Comparison of ENCODE assay signal across 8 cellular contexts in the genomic region with DNA sequence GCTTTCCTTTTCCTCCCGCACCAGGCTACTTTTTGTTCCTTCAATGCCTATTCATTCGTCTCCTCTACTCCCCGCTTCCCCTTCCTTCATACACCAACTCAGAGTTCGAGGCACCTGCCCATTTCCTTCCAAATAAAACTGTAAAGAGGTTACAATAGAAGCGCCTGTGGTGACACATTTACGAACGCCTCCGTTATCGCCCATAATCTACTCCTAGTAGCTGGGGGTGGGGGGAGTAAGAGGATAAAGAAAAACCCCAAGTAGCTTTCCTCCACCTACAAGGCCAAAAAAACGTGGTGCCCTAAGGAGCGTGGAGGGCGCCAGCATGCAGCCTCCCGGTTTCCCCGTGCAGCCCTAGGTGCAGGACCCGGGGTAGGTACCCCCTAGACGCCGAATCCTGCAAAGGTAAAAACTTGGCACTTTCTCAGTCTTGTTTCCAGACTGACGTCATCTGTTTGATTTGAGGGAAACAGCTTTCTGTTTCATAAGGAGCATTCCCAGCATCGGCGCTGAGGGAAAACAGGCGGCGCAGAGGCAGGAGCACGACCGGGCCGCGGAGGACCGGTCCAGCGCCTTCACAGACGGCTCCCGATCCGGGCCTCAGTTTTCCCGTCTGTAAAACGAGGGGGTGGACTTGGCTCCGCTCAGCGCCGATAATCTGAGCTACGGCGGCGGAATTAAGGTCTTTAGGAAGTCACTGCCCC. TPM values are rescaled to one million over a fixed set of nuclear protein-coding genes. Genes with fewer than 3 reads are reported as not detected.
A peak's percentile ranks its signal among the peaks of the same experiment; 100 is the strongest.
DNase-seq lines count a peak whose midpoint lies in the region; ATAC-seq, FAIRE-seq and TF ChIP-seq lines count a peak whose summit lies in the region.

No MANE protein-coding gene starts in this region.

- TF ChIP-seq RAD21 in HepG2 (CRISPR knock-in tag; IDR thresholded peaks at IDR 0.05): no peak

- H3K4me3 ChIP-seq in WI38 (ENCODE audit: low read depth, low read length): peak overlapping the region; percentile 100
- peak overlapping the region; percentile 87 for H3K4me3 ChIP-seq in coronary artery
- H3K4me3 ChIP-seq in HepG2 (replicated peaks in 1 of 3; ENCODE audit: insufficient read depth in 1 of 3, low read depth in 2 of 3, low read length in 3 of 3): peak overlapping the region; percentile 82 to 93 (median 86)

- POLR2A ChIA-PET in HepG2 (lab: Yijun Ruan, JAX): interaction anchor here (0.7 to 3.0 kb wide), 15 partner anchors 9 to 1511 kb away, joined by 3 to 22 read pairs (median 6); partner anchors contain the start of genes CCAR1, EIF4EBP2, SAR1A and TYSND1

- H3K36me3 ChIP-seq in KOPT-K1 (ENCODE audit: insufficient read depth, low read length) (peaks cover 36% of the 10 kb centered on the region), HepG2 (replicated peaks in 1 of 2; ENCODE audit: control insufficient read depth in 1 of 2, insufficient read depth in 2 of 2, low read length in 2 of 2) (peaks cover 0 to 14% of the 10 kb centered on the region in 2 experiments; a peak in 4 of 5 replicates)

- TF ChIP-seq CTCF in WI38 (IDR thresholded peaks at IDR 0.05; ENCODE audit: low read depth, low read length) (no peak), coronary artery (IDR thresholded peaks at IDR 0.05) (no peak), HepG2 (CRISPR knock-in tag; IDR thresholded peaks at IDR 0.05) (no peak)

- H3K4me2 ChIP-seq in HepG2 (ENCODE audit: low read depth, low read length): peak overlapping the region; percentile 89

- WGBS in HepG2 (ENCODE audit: low lambda C conversion rate): under 1% methylated on average over 36 of the region's 39 CpGs

- peaks cover 50% of the 10 kb centered on the region for H3K79me2 ChIP-seq in HepG2 (ENCODE audit: insufficient read depth, low read length)

- intact Hi-C loops in HepG2 (cut with micrococcal nuclease; ENCODE audit: unreplicated experiment): no loop called here

- peak overlapping the region; percentile 92 for H3K9ac ChIP-seq in HepG2 (ENCODE audit: insufficient read depth, low read depth, low read length)

- in situ Hi-C loops in HepG2 (cut with HindIII; ENCODE audit: extremely low pct_ligation_motif_present, low pct_unique_long_range_greater_than_20kb): no loop called here

- H3K4me1 ChIP-seq in HepG2 (ENCODE audit: insufficient read depth, low read length): peaks cover 68% of the 10 kb centered on the region

- FAIRE-seq in HepG2 (lab: Jason Lieb, UNC): no peak

- H3K27ac ChIP-seq in KOPT-K1 (ENCODE audit: low read depth, low read length, poor library complexity, severe bottlenecking) (peak overlapping the region; percentile 74), coronary artery (peak overlapping the region; percentile 39 to 85), HepG2 (ENCODE audit: extremely low read length, insufficient read depth, low read length) (peak overlapping the region; percentile 92)

- H3K27me3 ChIP-seq in HepG2 (ENCODE audit: control insufficient read depth in 1 of 2, insufficient read depth in 2 of 2, low read length in 2 of 2): no peaks in the 10 kb centered on the region; a peak in 1 of 5 replicates

- TF ChIP-seq EP300 in HepG2 (IDR thresholded peaks at IDR 0.05; ENCODE audit: low read depth in 2 of 2, low read length in 2 of 2) (no peak), HepG2 (CRISPR knock-in tag; IDR thresholded peaks at IDR 0.05; ENCODE audit: borderline replicate concordance) (no peak)

- CTCF ChIA-PET in HepG2 (lab: Yijun Ruan, JAX; ENCODE audit: low intra/inter-chr PET ratio, low total read pairs): no interaction called here

- H3K9me3 ChIP-seq in KOPT-K1 (ENCODE audit: insufficient read depth, low read length, poor library complexity, severe bottlenecking): no peaks in the 10 kb centered on the region
- H3K9me3 ChIP-seq in HepG2 (ENCODE audit: low read length): no peaks in the 10 kb centered on the region

- peaks cover 7% of the 10 kb centered on the region; the same call in 1 of the 2 replicates for H4K20me1 ChIP-seq in HepG2 (ENCODE audit: insufficient read depth, low read length)

- ATAC-seq in HepG2: peak; percentile 50

- no peak overlapping the region for H2AFZ ChIP-seq in HepG2 (ENCODE audit: low read length)

- BruUV-seq in HepG2 (replicated peaks; lab: Mats Ljungman, UMichigan): no TSS peak

- TF ChIP-seq POLR2A in HepG2 (IDR thresholded peaks at IDR 0.05; ENCODE audit: insufficient read depth in 1 of 2, low read depth in 2 of 2, low read length in 2 of 2): peak; percentile 45 to 62; a peak in 3 of 4 replicates

- DNase-seq in DMS53 (lab: John Stamatoyannopoulos, UW) (peak; percentile 82), coronary artery (ENCODE audit: low spot score) (no peak), HepG2 (ENCODE audit: low spot score) (peak; percentile 71), DMS114 treated with DMSO at 0.1 percent for 48 hours (lab: John Stamatoyannopoulos, UW; ENCODE audit: unreplicated experiment) (no peak), hippocampal formation (lab: John Stamatoyannopoulos, UW) (no peak)
- peak in 2 of 3 donors; percentile 16 to 47 for DNase-seq in stimulated activated CD4-positive, alpha-beta T cell treated with anti-CD3 and anti-CD28 coated beads, TNF-alpha, amount 100 ng/mL, for 48 hours (ENCODE audit: low read depth in 3 of 3)

TF ChIP-seq in HepG2, 621 proteins besides CTCF, POLR2A, EP300 and RAD21 (continues in another document):
- no peak for TF ChIP-seq ZFAT (CRISPR knock-in tag; conservative IDR thresholded peaks at IDR 0.05)
- TF ChIP-seq ZNF777 (CRISPR knock-in tag; IDR thresholded peaks at IDR 0.05): peak; percentile 37
- TF ChIP-seq TIGD3 (CRISPR knock-in tag; IDR thresholded peaks at IDR 0.05; ENCODE audit: borderline replicate concordance): no peak
- no peak for TF ChIP-seq REL (CRISPR knock-in tag; conservative IDR thresholded peaks at IDR 0.05)
- TF ChIP-seq ZNF354B (CRISPR knock-in tag; IDR thresholded peaks at IDR 0.05): no peak
- 0 out of 2 replicates have a peak, but pooled peaks have one; percentile 26 for TF ChIP-seq SNAPC2 (CRISPR knock-in tag; IDR thresholded peaks at IDR 0.05)

RNA-seq across cellular contexts. Expression of gene PPA1, which starts 0.9 kb away (rescaled TPM):
- total RNA-seq in HepG2 (2016; rRNA removed; fragmentation: Illumina TruSeq; extraction: Trizol): 250 and 371 TPM in 2 replicates
- 82.0 and 100 TPM in 2 replicates for total RNA-seq in HepG2 (2016; cell fraction: cytosol; rRNA removed; fragmentation: Illumina TruSeq; extraction: Trizol; ENCODE audit: low read depth)
- total RNA-seq in HepG2 (2016; cell fraction: insoluble cytoplasmic fraction; rRNA removed; fragmentation: Illumina TruSeq; extraction: Trizol): 255 and 390 TPM in 2 replicates
- total RNA-seq in HepG2 (2016; cell fraction: membrane; rRNA removed; fragmentation: Illumina TruSeq; extraction: Trizol): 165 and 176 TPM in 2 replicates
- 97.3 and 103 TPM in 2 replicates for total RNA-seq in HepG2 (2016; cell fraction: nucleus; rRNA removed; fragmentation: Illumina TruSeq; extraction: Trizol)
- polyA plus RNA-seq in HepG2 (2011; rRNA removed): 104 and 136 TPM in 2 replicates
- polyA plus RNA-seq in HepG2 (2011; cell fraction: cytosol; rRNA removed): 79.2 and 103 TPM in 2 replicates
- polyA plus RNA-seq in HepG2 (2011; cell fraction: nucleus; rRNA removed): 29.6 and 38.4 TPM in 2 replicates
- 160 and 173 TPM in 2 replicates for polyA plus RNA-seq in HepG2 (2012)
- polyA plus RNA-seq in HepG2 (2016; cell fraction: cytosol; fragmentation: Illumina TruSeq; extraction: Trizol; ENCODE audit: low read depth): 83.3 and 87.7 TPM in 2 replicates
- 345 and 373 TPM in 2 replicates for polyA plus RNA-seq in HepG2 (2016; cell fraction: insoluble cytoplasmic fraction; fragmentation: Illumina TruSeq; extraction: Trizol; ENCODE audit: low read depth)
- polyA plus RNA-seq in HepG2 (2016; cell fraction: membrane; fragmentation: Illumina TruSeq; extraction: Trizol; ENCODE audit: low read depth): 131 and 143 TPM in 2 replicates
- polyA plus RNA-seq in HepG2 (2016; cell fraction: nucleus; fragmentation: Illumina TruSeq; extraction: Trizol; ENCODE audit: insufficient read depth, low read depth): 129 and 132 TPM in 2 replicates
- polyA minus RNA-seq in HepG2 (2011; rRNA and poly(A)+ RNA removed; ENCODE audit: low replicate concordance): 27.3 and 92.0 TPM in 2 replicates
- polyA minus RNA-seq in HepG2 (2011; cell fraction: cytosol; rRNA and poly(A)+ RNA removed): 75.4 and 86.8 TPM in 2 replicates
- 78.9 and 82.8 TPM in 2 replicates for polyA minus RNA-seq in HepG2 (2011; cell fraction: nucleus; rRNA and poly(A)+ RNA removed)

RNA-seq across cellular contexts. Expression of gene NPFFR1, which starts 51.5 kb away (rescaled TPM):
- under 0.01 TPM in 1 of 2 replicates, not detected in the other for total RNA-seq in HepG2 (2016; rRNA removed; fragmentation: Illumina TruSeq; extraction: Trizol)
- under 0.01 TPM in 1 of 2 replicates, not detected in the other for total RNA-seq in HepG2 (2016; cell fraction: cytosol; rRNA removed; fragmentation: Illumina TruSeq; extraction: Trizol; ENCODE audit: low read depth)
- 0.02 TPM in 1 of 2 replicates, not detected in the other for total RNA-seq in HepG2 (2016; cell fraction: insoluble cytoplasmic fraction; rRNA removed; fragmentation: Illumina TruSeq; extraction: Trizol)
- not detected in 2 replicates for total RNA-seq in HepG2 (2016; cell fraction: membrane; rRNA removed; fragmentation: Illumina TruSeq; extraction: Trizol)
- not detected in 2 replicates for total RNA-seq in HepG2 (2016; cell fraction: nucleus; rRNA removed; fragmentation: Illumina TruSeq; extraction: Trizol)
- not detected in 2 replicates for polyA plus RNA-seq in HepG2 (2011; rRNA removed)
- not detected in 2 replicates for polyA plus RNA-seq in HepG2 (2011; cell fraction: cytosol; rRNA removed)
- polyA plus RNA-seq in HepG2 (2011; cell fraction: nucleus; rRNA removed): 0.02 TPM in 1 of 2 replicates, not detected in the other
- not detected in 2 replicates for polyA plus RNA-seq in HepG2 (2012)
- 0.01 and 0.02 TPM in 2 replicates for polyA plus RNA-seq in HepG2 (2016; cell fraction: cytosol; fragmentation: Illumina TruSeq; extraction: Trizol; ENCODE audit: low read depth)
- not detected in 2 replicates for polyA plus RNA-seq in HepG2 (2016; cell fraction: insoluble cytoplasmic fraction; fragmentation: Illumina TruSeq; extraction: Trizol; ENCODE audit: low read depth)
- not detected in 2 replicates for polyA plus RNA-seq in HepG2 (2016; cell fraction: membrane; fragmentation: Illumina TruSeq; extraction: Trizol; ENCODE audit: low read depth)
- not detected in 2 replicates for polyA plus RNA-seq in HepG2 (2016; cell fraction: nucleus; fragmentation: Illumina TruSeq; extraction: Trizol; ENCODE audit: insufficient read depth, low read depth)
- polyA minus RNA-seq in HepG2 (2011; rRNA and poly(A)+ RNA removed; ENCODE audit: low replicate concordance): not detected in 2 replicates
- polyA minus RNA-seq in HepG2 (2011; cell fraction: cytosol; rRNA and poly(A)+ RNA removed): not detected in 2 replicates
- polyA minus RNA-seq in HepG2 (2011; cell fraction: nucleus; rRNA and poly(A)+ RNA removed): under 0.01 TPM in 1 of 2 replicates, not detected in the other

Comparison
In these comparisons a context has a peak if more than half of its experiments do, and no peak if none do; other contexts are left out.
1. DNase-seq: peak in DMS53 (single experiment), HepG2 (single experiment) and stimulated activated CD4-positive, alpha-beta T cell treated with anti-CD3 and anti-CD28 coated beads, TNF-alpha, amount 100 ng/mL, for 48 hours (2 of 3); none in coronary artery (single experiment), DMS114 treated with DMSO at 0.1 percent for 48 hours (single experiment) and hippocampal formation (0 of 2).
2. Peak in every context shown above with its lines, with median percentiles within 50 percentile points of each other: H3K27ac ChIP-seq and H3K4me3 ChIP-seq.